20 cellular contexts compared by ENCODE assay signal in the genomic region with DNA sequence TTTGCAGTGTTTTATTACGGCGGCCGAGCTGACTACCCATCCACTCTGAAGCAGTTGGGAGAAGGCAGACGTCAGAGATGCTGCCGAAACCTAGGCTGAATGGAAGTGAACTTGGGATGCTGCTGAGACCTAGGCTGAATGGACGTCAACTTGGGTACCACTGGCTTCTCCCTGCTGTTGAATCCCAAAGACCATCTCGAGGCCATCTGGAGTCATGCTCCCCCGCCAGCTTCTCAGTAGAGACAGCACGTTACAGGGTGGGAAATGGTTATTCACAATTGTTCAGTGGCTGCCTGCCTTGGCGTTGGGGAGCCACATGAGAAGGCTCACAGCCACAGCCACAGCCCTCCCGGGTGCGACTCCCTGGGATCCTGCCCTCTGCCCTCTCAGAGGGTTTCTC. TPM values are rescaled to one million over a fixed set of nuclear protein-coding genes. Genes with fewer than 3 reads are reported as not detected.
DNase-seq lines count a peak whose midpoint lies in the region; ATAC-seq and TF ChIP-seq lines count a peak whose summit lies in the region.
"Had no signal": no experiment of that assay in that cellular context is flagged by ENCODE, and none has a peak within 500 bp of the region (broad histone marks: within the 10 kb centered on the region; RNA-seq: fewer than 3 reads in every experiment).

No MANE protein-coding gene starts in this region.

- peak overlapping the region; percentile 65 for H3K27ac ChIP-seq in BLaER1
- no peak overlapping the region for H3K27ac ChIP-seq in CD8-positive, alpha-beta T cell (ENCODE audit: low read depth, low read length)
- H3K27ac ChIP-seq: cardiac muscle cell, SK-N-MC, skin epidermis, suprapubic skin had no signal

- peak in 1 of 7 experiments; percentile 46 for DNase-seq in CD8-positive, alpha-beta T cell
- DNase-seq in activated CD4-positive, alpha-beta memory T cell treated with anti-CD3 and anti-CD28 coated beads for 36 hours = peak; percentile 8
- DNase-seq in left lobe of liver (ENCODE audit: low spot score) (peak; percentile 36), RKO (ENCODE audit: low spot score) (no peak), medulla oblongata (ENCODE audit: extremely low spot score) (no peak)
- DNase-seq: amniotic stem cell; HFFc6; NCI-H1105 treated with DMSO at 0.1 percent for 48 hours; NCI-H2171; NCI-H774; stimulated activated CD4-positive, alpha-beta T cell treated with anti-CD3 and anti-CD28 coated beads, Interleukin-4, amount 100 ng/mL, for 1 hour had no signal

- peaks cover 98% of the 10 kb centered on the region for H4K20me1 ChIP-seq in BLaER1

- CTCF ChIA-PET in CD8-positive, alpha-beta T cell (lab: Charles Lee) = no interaction called here
- CTCF ChIA-PET in activated CD4-positive, alpha-beta memory T cell treated with anti-CD3 and anti-CD28 coated beads for 36 hours (lab: Charles Lee) = no interaction called here

- no peak overlapping the region for H3K4me3 Mint-ChIP-seq in CD8-positive, alpha-beta T cell
- no peak overlapping the region for H3K4me3 Mint-ChIP-seq in activated CD4-positive, alpha-beta memory T cell treated with anti-CD3 and anti-CD28 coated beads for 36 hours
- H3K4me3 Mint-ChIP-seq: HFFc6 had no signal

- no peaks in the 10 kb centered on the region for H3K9me3 Mint-ChIP-seq in CD8-positive, alpha-beta T cell
- H3K9me3 Mint-ChIP-seq in activated CD4-positive, alpha-beta memory T cell treated with anti-CD3 and anti-CD28 coated beads for 36 hours = peaks cover 11% of the 10 kb centered on the region

- peaks cover 41% of the 10 kb centered on the region for H3K36me3 Mint-ChIP-seq in CD8-positive, alpha-beta T cell
- H3K36me3 Mint-ChIP-seq in activated CD4-positive, alpha-beta memory T cell treated with anti-CD3 and anti-CD28 coated beads for 36 hours = peaks cover 13% of the 10 kb centered on the region

- POLR2A ChIA-PET in CD8-positive, alpha-beta T cell (lab: Charles Lee) = no interaction called here
- POLR2A ChIA-PET in activated CD4-positive, alpha-beta memory T cell treated with anti-CD3 and anti-CD28 coated beads for 36 hours (lab: Charles Lee) = no interaction called here

- no peaks in the 10 kb centered on the region for H3K27me3 ChIP-seq in BLaER1
- no peaks in the 10 kb centered on the region for H3K27me3 ChIP-seq in CD8-positive, alpha-beta T cell (ENCODE audit: insufficient read depth, low read length)
- H3K27me3 ChIP-seq: cardiac muscle cell, suprapubic skin had no signal

- peak overlapping the region; percentile 63 for H3K4me2 ChIP-seq in BLaER1

- peak overlapping the region; percentile 68 for H3K9ac ChIP-seq in BLaER1

- peaks cover 52% of the 10 kb centered on the region for H3K36me3 ChIP-seq in BLaER1
- peaks cover 7% of the 10 kb centered on the region for H3K36me3 ChIP-seq in CD8-positive, alpha-beta T cell (ENCODE audit: insufficient read depth, low read length)
- H3K36me3 ChIP-seq: cardiac muscle cell, suprapubic skin had no signal

- H3K27me3 Mint-ChIP-seq in CD8-positive, alpha-beta T cell (ENCODE audit: low read depth) = no peaks in the 10 kb centered on the region
- H3K27me3 Mint-ChIP-seq in activated CD4-positive, alpha-beta memory T cell treated with anti-CD3 and anti-CD28 coated beads for 36 hours = no peaks in the 10 kb centered on the region

- peaks cover 89% of the 10 kb centered on the region for H3K4me1 ChIP-seq in BLaER1
- H3K4me1 ChIP-seq in CD8-positive, alpha-beta T cell (ENCODE audit: insufficient read depth, low read length) = peaks cover 17% of the 10 kb centered on the region

- no peaks in the 10 kb centered on the region for H3K9me3 ChIP-seq in BLaER1
- no peaks in the 10 kb centered on the region for H3K9me3 ChIP-seq in CD8-positive, alpha-beta T cell (ENCODE audit: low read length)
- H3K9me3 ChIP-seq: suprapubic skin had no signal

- intact Hi-C loops in CD8-positive, alpha-beta T cell (cut with DNase I, micrococcal nuclease) = no loop called here
- intact Hi-C loops in activated CD4-positive, alpha-beta memory T cell treated with anti-CD3 and anti-CD28 coated beads for 36 hours (cut with micrococcal nuclease) = no loop called here

- H3K4me3 ChIP-seq in BLaER1 = no peak overlapping the region
- H3K4me3 ChIP-seq in CD8-positive, alpha-beta T cell (ENCODE audit: low read depth, low read length) = no peak overlapping the region
- H3K4me3 ChIP-seq: cardiac muscle cell, SK-N-MC, skin epidermis, suprapubic skin had no signal

- no peak for TF ChIP-seq CTCF in CD8-positive, alpha-beta T cell (IDR thresholded peaks at IDR 0.05)

- H3K27ac Mint-ChIP-seq in CD8-positive, alpha-beta T cell = peak overlapping the region; percentile 81
- H3K27ac Mint-ChIP-seq in activated CD4-positive, alpha-beta memory T cell treated with anti-CD3 and anti-CD28 coated beads for 36 hours = no peak overlapping the region
- H3K27ac Mint-ChIP-seq: HFFc6 had no signal

- peaks cover 28% of the 10 kb centered on the region for H3K4me1 Mint-ChIP-seq in CD8-positive, alpha-beta T cell (ENCODE audit: low read depth)
- H3K4me1 Mint-ChIP-seq in activated CD4-positive, alpha-beta memory T cell treated with anti-CD3 and anti-CD28 coated beads for 36 hours (ENCODE audit: low read depth) = peaks cover 14% of the 10 kb centered on the region

- ATAC-seq in CD8-positive, alpha-beta T cell = no peak
- ATAC-seq in left lobe of liver = no peak
- no peak for ATAC-seq in HG03135 (IDR thresholded peaks at IDR 0.05; ENCODE audit: unreplicated experiment)
- ATAC-seq in HG03354 (IDR thresholded peaks at IDR 0.05; ENCODE audit: poor library complexity, severe bottlenecking, unreplicated experiment) = no peak
- ATAC-seq: esophagus mucosa, Panc1 had no signal

RNA-seq across cellular contexts. Expression of gene P2RY8, which starts 40.9 kb away (rescaled TPM):
- 100 to 1,000 TPM; 196 to 197 TPM for total RNA-seq in CD8-positive, alpha-beta T cell
- 10 to 100 TPM; 30.2 to 32.7 TPM for total RNA-seq in activated CD4-positive, alpha-beta memory T cell treated with anti-CD3 and anti-CD28 coated beads for 36 hours
- 0.48 TPM for total RNA-seq in left lobe of liver
- total RNA-seq: cardiac muscle cell, HFFc6 had no signal

RNA-seq across cellular contexts. Expression of gene ASMTL, which starts 43.4 kb away (rescaled TPM):
- total RNA-seq in CD8-positive, alpha-beta T cell = 10 to 100 TPM; 55.4 to 66.8 TPM
- total RNA-seq in activated CD4-positive, alpha-beta memory T cell treated with anti-CD3 and anti-CD28 coated beads for 36 hours = 10 to 100 TPM; 65.2 to 67.4 TPM
- total RNA-seq in left lobe of liver = 31.4 TPM

Comparison
In these comparisons a context has a peak if more than half of its experiments do, and no peak if none do; other contexts are left out.
1. DNase-seq: peak in activated CD4-positive, alpha-beta memory T cell treated with anti-CD3 and anti-CD28 coated beads for 36 hours (single experiment) and left lobe of liver (single experiment); none in RKO (single experiment) and medulla oblongata (single experiment).
2. RNA of gene P2RY8, which starts 40.9 kb away (total RNA-seq): 196 to 197 TPM in CD8-positive, alpha-beta T cell and 30.2 to 32.7 TPM in activated CD4-positive, alpha-beta memory T cell treated with anti-CD3 and anti-CD28 coated beads for 36 hours; 0.48 TPM in left lobe of liver (single experiment); every median in the first group is over 10 times any median in the second.